Comparison of ENCODE assay signal across 31 cellular contexts in the genomic region with DNA sequence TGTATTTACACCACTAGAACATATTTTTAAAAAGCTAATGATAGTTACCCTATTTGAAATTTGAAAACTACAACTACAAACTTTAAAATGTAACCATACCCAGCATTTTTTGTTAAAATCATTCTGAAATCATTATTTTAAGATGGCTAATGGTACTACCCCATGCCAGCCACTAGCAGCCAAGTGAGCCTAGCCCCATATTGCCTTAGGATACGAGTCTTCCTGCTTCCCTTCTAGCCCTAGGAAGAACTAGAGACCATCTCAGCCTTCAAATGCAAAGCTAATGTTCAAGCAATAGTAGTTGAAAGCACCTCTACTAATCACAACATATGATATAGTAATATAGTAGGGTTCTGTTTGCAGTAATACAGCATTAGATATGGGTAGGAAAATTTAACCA.
"Had no signal": no experiment of that assay in that cellular context is flagged by ENCODE, and none has a peak within 500 bp of the region (broad histone marks: within the 10 kb centered on the region; RNA-seq: fewer than 3 reads in every experiment).

No MANE protein-coding gene starts in this region.

- H3K9me3 ChIP-seq: left lung, lower lobe of right lung, ovary, sigmoid colon, testis, thyroid gland, transverse colon, upper lobe of left lung, vagina had no signal

- H3K4me3 Mint-ChIP-seq: immature natural killer cell; mesothelial cell of epicardium; naive B cell; natural killer cell; nephron progenitor cell; stimulated activated memory B cell treated with anti-CD40 and anti-IgM and Interleukin-4, amounts not matched to agents 10 μg/mL and 1 μg/mL and 100 μg/mL, for 72 hours; stimulated activated naive CD8-positive, alpha-beta T cell treated with anti-CD3 and anti-CD28 coated beads, Interleukin-15, amount 100 ng/mL, for 72 hours had no signal

- H3K36me3 ChIP-seq: left lung, lower lobe of right lung, ovary, sigmoid colon, thyroid gland, transverse colon, upper lobe of left lung, vagina had no signal

- H3K4me3 ChIP-seq: left lung, lower lobe of right lung, ovary, sigmoid colon, testis, thyroid gland, transverse colon, upper lobe of left lung, vagina had no signal

- ATAC-seq: left colon; left lung; lower lobe of right lung; natural killer cell; right cardiac atrium; stimulated activated memory B cell treated with anti-CD40 and anti-IgM and Interleukin-4, amounts not matched to agents 10 μg/mL and 1 μg/mL and 100 μg/mL, for 72 hours; stimulated activated naive CD8-positive, alpha-beta T cell treated with anti-CD3 and anti-CD28 coated beads, Interleukin-15, amount 100 ng/mL, for 72 hours had no signal

- H3K36me3 Mint-ChIP-seq: immature natural killer cell; mesothelial cell of epicardium; natural killer cell; stimulated activated memory B cell treated with anti-CD40 and anti-IgM and Interleukin-4, amounts not matched to agents 10 μg/mL and 1 μg/mL and 100 μg/mL, for 72 hours had no signal

- H3K4me1 ChIP-seq: left lung, lower lobe of right lung, sigmoid colon, testis, thyroid gland, transverse colon, vagina had no signal

- H3K9me3 Mint-ChIP-seq: natural killer cell, nephron progenitor cell had no signal

- H3K27ac ChIP-seq: left lung, lower lobe of right lung, ovary, sigmoid colon, testis, thyroid gland, transverse colon, upper lobe of left lung, vagina had no signal

- DNase-seq: hippocampal formation; immature natural killer cell; kidney; left colon; left lung; lower lobe of right lung; mammary epithelial cell; mesenchymal stem cell; naive B cell; natural killer cell; nephron progenitor cell; ovary; retina; right cardiac atrium; sigmoid colon; small intestine; stimulated activated CD4-positive, alpha-beta T cell treated with anti-CD3 and anti-CD28 coated beads, Interleukin-1b, Interleukin-23, amount 100 ng/mL, for 48 hours; stimulated activated CD4-positive, alpha-beta T cell treated with anti-CD3 and anti-CD28 coated beads, Interleukin-2, amount 100 ng/mL, for 48 hours; stimulated activated CD4-positive, alpha-beta T cell treated with anti-CD3 and anti-CD28 coated beads, Interleukin-4, amount 100 ng/mL, for 4 hours; stimulated activated CD8-positive, alpha-beta memory T cell treated with anti-CD3 and anti-CD28 coated beads, Interleukin-4, amount 100 ng/mL, for 48 hours; stimulated activated naive CD4-positive, alpha-beta T cell treated with Interleukin-2 at 50 U/mL for 16 hours; stimulated activated naive CD8-positive, alpha-beta T cell treated with anti-CD3 and anti-CD28 coated beads, Interleukin-15, amount 100 ng/mL, for 72 hours; substantia nigra; testis; thyroid gland; transverse colon; upper lobe of left lung had no signal

- H3K4me1 Mint-ChIP-seq: immature natural killer cell; naive B cell; natural killer cell; stimulated activated memory B cell treated with anti-CD40 and anti-IgM and Interleukin-4, amounts not matched to agents 10 μg/mL and 1 μg/mL and 100 μg/mL, for 72 hours; stimulated activated naive CD8-positive, alpha-beta T cell treated with anti-CD3 and anti-CD28 coated beads, Interleukin-15, amount 100 ng/mL, for 72 hours had no signal

- H3K27me3 ChIP-seq: left lung, ovary, sigmoid colon, testis, thyroid gland, transverse colon, upper lobe of left lung, vagina had no signal

- H3K27ac Mint-ChIP-seq: immature natural killer cell; mesothelial cell of epicardium; naive B cell; natural killer cell; nephron progenitor cell; progenitor cell of endocrine pancreas; stimulated activated memory B cell treated with anti-CD40 and anti-IgM and Interleukin-4, amounts not matched to agents 10 μg/mL and 1 μg/mL and 100 μg/mL, for 72 hours had no signal

- H3K27me3 Mint-ChIP-seq: progenitor cell of endocrine pancreas had no signal
